10 cellular contexts compared by ENCODE assay signal in genomic region chr3:40718209-40718608, GRCh38.
DNase-seq lines count a peak whose midpoint lies in the region; ATAC-seq and TF ChIP-seq lines count a peak whose summit lies in the region.
"Had no signal": no experiment of that assay in that cellular context is flagged by ENCODE, and none has a peak within 500 bp of the region (broad histone marks: within the 10 kb centered on the region; RNA-seq: fewer than 3 reads in every experiment).

No MANE protein-coding gene starts in this region.

- H3K27ac ChIP-seq in SU-DHL-6 (ENCODE audit: low read depth, low read length) (peak overlapping the region; percentile 49), heart left ventricle (no peak overlapping the region)
- H3K27ac ChIP-seq: ovary had no signal

- H2AFZ ChIP-seq in SU-DHL-6 (ENCODE audit: low read depth, low read length, severe bottlenecking): no peak overlapping the region

- peak overlapping the region; percentile 10; the same call in 1 of the 2 replicates for H3K9ac ChIP-seq in SU-DHL-6 (ENCODE audit: low read length)

- H4K20me1 ChIP-seq in SU-DHL-6 (ENCODE audit: low read depth, low read length): no peaks in the 10 kb centered on the region

- DNase-seq in Calu3: peak; percentile 8
- no peak for DNase-seq in glutamatergic neuron
- DNase-seq in SHP77 (lab: John Stamatoyannopoulos, UW): no peak
- DNase-seq in heart left ventricle: no peak
- DNase-seq in globus pallidus (ENCODE audit: low spot score): no peak
- DNase-seq: NCI-H1930, ovary had no signal

- H3K4me2 ChIP-seq in SU-DHL-6 (ENCODE audit: low read depth, low read length, poor library complexity, severe bottlenecking): peak overlapping the region; percentile 26

- peak; percentile 24 for ATAC-seq in GM21360 (IDR thresholded peaks at IDR 0.05; ENCODE audit: unreplicated experiment)
- peak; percentile 19 for ATAC-seq in HG03066 (IDR thresholded peaks at IDR 0.05; ENCODE audit: low read depth, unreplicated experiment)
- no peak for ATAC-seq in heart left ventricle

- no peaks in the 10 kb centered on the region for H3K36me3 ChIP-seq in SU-DHL-6 (ENCODE audit: low read length)
- H3K36me3 ChIP-seq in heart left ventricle: no peaks in the 10 kb centered on the region
- H3K36me3 ChIP-seq: ovary had no signal

- H3K4me3 Mint-ChIP-seq in Calu3 (ENCODE audit: low read depth, unreplicated experiment) (no peak overlapping the region), glutamatergic neuron (ENCODE audit: unreplicated experiment) (no peak overlapping the region)

- H3K9me3 ChIP-seq in SU-DHL-6 (ENCODE audit: insufficient read depth, low read length) (no peaks in the 10 kb centered on the region), heart left ventricle (no peaks in the 10 kb centered on the region)
- H3K9me3 ChIP-seq: ovary had no signal

- H3K9me3 Mint-ChIP-seq in Calu3 (ENCODE audit: low read depth, unreplicated experiment) (no peaks in the 10 kb centered on the region), glutamatergic neuron (ENCODE audit: unreplicated experiment) (no peaks in the 10 kb centered on the region)

- H3K4me1 Mint-ChIP-seq in Calu3 (ENCODE audit: low read depth, unreplicated experiment) (no peaks in the 10 kb centered on the region), glutamatergic neuron (ENCODE audit: low read depth, unreplicated experiment) (peaks cover 21% of the 10 kb centered on the region)

- H3K79me2 ChIP-seq in SU-DHL-6 (ENCODE audit: insufficient read depth, low read length): no peaks in the 10 kb centered on the region

- 92 to 100% (median 99%) methylated on average over 1 of the region's 1 CpG for WGBS in heart left ventricle, 4 donors

- no peak for TF ChIP-seq POLR2A in heart left ventricle (IDR thresholded peaks at IDR 0.05)

- no peaks in the 10 kb centered on the region for H3K27me3 ChIP-seq in SU-DHL-6 (ENCODE audit: low read length)
- H3K27me3 ChIP-seq in heart left ventricle: no peaks in the 10 kb centered on the region
- H3K27me3 ChIP-seq: ovary had no signal

- H3K9me2 ChIP-seq in SU-DHL-6 (replicated peaks; ENCODE audit: insufficient read depth, low read length): no peaks in the 10 kb centered on the region

- H3K27ac Mint-ChIP-seq in Calu3 (ENCODE audit: unreplicated experiment) (no peak overlapping the region), glutamatergic neuron (ENCODE audit: unreplicated experiment) (no peak overlapping the region)

- BruUV-seq in Calu3 (replicated peaks; lab: Mats Ljungman, UMichigan): no TSS peak

- intact Hi-C loops in Calu3 (cut with micrococcal nuclease; ENCODE audit: unreplicated experiment): no loop called here
- intact Hi-C loops in heart left ventricle (cut with DNase I): loop anchor here in 5 of 10 donors (10.0 kb wide), 5 partner anchors 123 to 1157 kb away; no protein-coding TSS in a partner anchor

- no peak for TF ChIP-seq CTCF in Calu3 (IDR thresholded peaks at IDR 0.05; ENCODE audit: unreplicated experiment)
- TF ChIP-seq CTCF in SU-DHL-6 (IDR thresholded peaks at IDR 0.05; ENCODE audit: insufficient read depth, low read length, poor library complexity, severe bottlenecking): no peak
- TF ChIP-seq CTCF in glutamatergic neuron (IDR thresholded peaks at IDR 0.05; ENCODE audit: partially characterized antibody, unreplicated experiment): no peak
- no peak for TF ChIP-seq CTCF in heart left ventricle (IDR thresholded peaks at IDR 0.05)

- no peaks in the 10 kb centered on the region for H3F3A ChIP-seq in SU-DHL-6 (ENCODE audit: insufficient read depth)

- H3K4me1 ChIP-seq in heart left ventricle: peaks cover 0 to 20% (median 7%) of the 10 kb centered on the region in 12 donors

- CTCF ChIA-PET in Calu3 (lab: Charles Lee): interaction anchor here (1.7 kb wide), 1 partner anchor 253 kb away, joined by 5 read pairs; no protein-coding TSS in a partner anchor

- H3K4me3 ChIP-seq in SU-DHL-6 (ENCODE audit: insufficient read depth, low read length, poor library complexity, severe bottlenecking) (no peak overlapping the region), heart left ventricle (no peak overlapping the region)
- H3K4me3 ChIP-seq: ovary had no signal

- H3K36me3 Mint-ChIP-seq in Calu3 (ENCODE audit: insufficient read depth, unreplicated experiment): no peaks in the 10 kb centered on the region
- no peaks in the 10 kb centered on the region for H3K36me3 Mint-ChIP-seq in glutamatergic neuron (ENCODE audit: unreplicated experiment)

- H3K27me3 Mint-ChIP-seq in Calu3 (ENCODE audit: unreplicated experiment): peaks cover 12% of the 10 kb centered on the region
- peaks cover 3% of the 10 kb centered on the region for H3K27me3 Mint-ChIP-seq in glutamatergic neuron (ENCODE audit: unreplicated experiment)

Comparison
In these comparisons a context has a peak if more than half of its experiments do, and no peak if none do; other contexts are left out.
1. ATAC-seq: peak in GM21360 (single experiment) and HG03066 (single experiment); none in heart left ventricle (0 of 4).